In genomic region chr10:78700413-78700812, GRCh38 we compare ENCODE assay signal across 12 cellular contexts.
DNase-seq lines count a peak whose midpoint lies in the region; ATAC-seq, FAIRE-seq and TF ChIP-seq lines count a peak whose summit lies in the region.
"Had no signal": no experiment of that assay in that cellular context is flagged by ENCODE, and none has a peak within 500 bp of the region (broad histone marks: within the 10 kb centered on the region; RNA-seq: fewer than 3 reads in every experiment).

No MANE protein-coding gene starts in this region.

- no peak for FAIRE-seq in RCC 7860 (lab: Jason Lieb, UNC)

- intact Hi-C loops in Right ventricle myocardium superior (cut with DNase I) (no loop called here), cardiac septum (cut with DNase I) (no loop called here)

- DNase-seq in Right ventricle myocardium superior, result peak; percentile 54
- no peak for DNase-seq in cardiac septum (ENCODE audit: low spot score)
- peak; percentile 40 for DNase-seq in RCC 7860 (ENCODE audit: low spot score)
- peak; percentile 44 for DNase-seq in fibroblast of the aortic adventitia (ENCODE audit: low read depth)
- DNase-seq in DMS153 treated with DMSO at 0.1 percent for 48 hours (lab: John Stamatoyannopoulos, UW; ENCODE audit: unreplicated experiment), result no peak
- no peak for DNase-seq in C1 segment of cervical spinal cord (lab: John Stamatoyannopoulos, UW)
- DNase-seq in activated naive CD4-positive, alpha-beta T cell treated with anti-CD3 and anti-CD28 coated beads, Interleukin-2, amount 50 U/mL, for 16 hours, result no peak
- DNase-seq: activated CD8-positive, alpha-beta memory T cell treated with anti-CD3 and anti-CD28 coated beads, Interleukin-2, amount 50 U/mL, for 48 hours; NK-92 treated with Interleukin-12 subunit alpha and Interleukin-12 subunit beta, amount 100 ng/mL, for 24 hours; stimulated activated naive CD8-positive, alpha-beta T cell treated with anti-CD3 and anti-CD28 coated beads, Interleukin-15, amount 100 ng/mL, for 72 hours had no signal

- no peak for TF ChIP-seq CTCF in fibroblast of the aortic adventitia (IDR thresholded peaks at IDR 0.05; ENCODE audit: insufficient read depth, low read length)

- no peak overlapping the region for H3K4me3 ChIP-seq in fibroblast of the aortic adventitia (ENCODE audit: low read depth, low read length)

- ATAC-seq in Right ventricle myocardium superior (ENCODE audit: poor library complexity) (peak; percentile 27), GM21367 (IDR thresholded peaks at IDR 0.05; ENCODE audit: unreplicated experiment) (no peak)
- ATAC-seq: left colon; stimulated activated naive CD8-positive, alpha-beta T cell treated with anti-CD3 and anti-CD28 coated beads, Interleukin-15, amount 100 ng/mL, for 72 hours had no signal

Comparison
In these comparisons a context has a peak if more than half of its experiments do, and no peak if none do; other contexts are left out.
1. DNase-seq: peak in Right ventricle myocardium superior (single experiment), RCC 7860 (single experiment) and fibroblast of the aortic adventitia (single experiment); none in cardiac septum (single experiment), DMS153 treated with DMSO at 0.1 percent for 48 hours (single experiment), C1 segment of cervical spinal cord (0 of 14) and activated naive CD4-positive, alpha-beta T cell treated with anti-CD3 and anti-CD28 coated beads, Interleukin-2, amount 50 U/mL, for 16 hours (single experiment).